1 cellular context compared by ENCODE assay signal in genomic region chr9:23659346-23660006, GRCh38.
TF ChIP-seq lines count a peak whose summit lies in the region.

No MANE protein-coding gene starts in this region.

TF ChIP-seq in H1, 55 proteins besides CTCF, POLR2A, EP300 and RAD21 (continued from another document):
- TF ChIP-seq CHD7 (IDR thresholded peaks at IDR 0.05; ENCODE audit: insufficient replicate concordance, low read length) (no peak), TCF12 (IDR thresholded peaks at IDR 0.05; ENCODE audit: low read depth, low read length) (no peak), HDAC6 (IDR thresholded peaks at IDR 0.05; ENCODE audit: low read depth, low read length) (no peak), SAP30 (IDR thresholded peaks at IDR 0.05; ENCODE audit: insufficient read depth, insufficient replicate concordance, low read length) (no peak)
